ENCODE assay signal across 1 cellular context in genomic region chr1:104733866-104734265, GRCh38.
TF ChIP-seq lines count a peak whose summit lies in the region.

No MANE protein-coding gene starts in this region.

TF ChIP-seq in GM12878, 131 proteins besides CTCF, POLR2A, EP300 and RAD21 (continued from another document):
- TF ChIP-seq, protein P1, sequence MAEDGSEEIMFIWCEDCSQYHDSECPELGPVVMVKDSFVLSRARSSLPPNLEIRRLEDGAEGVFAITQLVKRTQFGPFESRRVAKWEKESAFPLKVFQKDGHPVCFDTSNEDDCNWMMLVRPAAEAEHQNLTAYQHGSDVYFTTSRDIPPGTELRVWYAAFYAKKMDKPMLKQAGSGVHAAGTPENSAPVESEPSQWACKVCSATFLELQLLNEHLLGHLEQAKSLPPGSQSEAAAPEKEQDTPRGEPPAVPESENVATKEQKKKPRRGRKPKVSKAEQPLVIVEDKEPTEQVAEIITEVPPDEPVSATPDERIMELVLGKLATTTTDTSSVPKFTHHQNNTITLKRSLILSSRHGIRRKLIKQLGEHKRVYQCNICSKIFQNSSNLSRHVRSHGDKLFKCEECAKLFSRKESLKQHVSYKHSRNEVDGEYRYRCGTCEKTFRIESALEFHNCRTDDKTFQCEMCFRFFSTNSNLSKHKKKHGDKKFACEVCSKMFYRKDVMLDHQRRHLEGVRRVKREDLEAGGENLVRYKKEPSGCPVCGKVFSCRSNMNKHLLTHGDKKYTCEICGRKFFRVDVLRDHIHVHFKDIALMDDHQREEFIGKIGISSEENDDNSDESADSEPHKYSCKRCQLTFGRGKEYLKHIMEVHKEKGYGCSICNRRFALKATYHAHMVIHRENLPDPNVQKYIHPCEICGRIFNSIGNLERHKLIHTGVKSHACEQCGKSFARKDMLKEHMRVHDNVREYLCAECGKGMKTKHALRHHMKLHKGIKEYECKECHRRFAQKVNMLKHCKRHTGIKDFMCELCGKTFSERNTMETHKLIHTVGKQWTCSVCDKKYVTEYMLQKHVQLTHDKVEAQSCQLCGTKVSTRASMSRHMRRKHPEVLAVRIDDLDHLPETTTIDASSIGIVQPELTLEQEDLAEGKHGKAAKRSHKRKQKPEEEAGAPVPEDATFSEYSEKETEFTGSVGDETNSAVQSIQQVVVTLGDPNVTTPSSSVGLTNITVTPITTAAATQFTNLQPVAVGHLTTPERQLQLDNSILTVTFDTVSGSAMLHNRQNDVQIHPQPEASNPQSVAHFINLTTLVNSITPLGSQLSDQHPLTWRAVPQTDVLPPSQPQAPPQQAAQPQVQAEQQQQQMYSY (CRISPR knock-in tag; IDR thresholded peaks at IDR 0.05) = no peak
- TF ChIP-seq GATAD2B (conservative IDR thresholded peaks at IDR 0.05; ENCODE audit: low read depth) (no peak), MTA2 (IDR thresholded peaks at IDR 0.05; ENCODE audit: low read depth) (no peak), NFIC (IDR thresholded peaks at IDR 0.05; ENCODE audit: low read depth, low read length) (no peak), YY1 (IDR thresholded peaks at IDR 0.05; ENCODE audit: low read depth, low read length) (no peak), FOS (IDR thresholded peaks at IDR 0.05; ENCODE audit: borderline replicate concordance, extremely low read depth, insufficient read length) (no peak)
- TF ChIP-seq, protein P2, sequence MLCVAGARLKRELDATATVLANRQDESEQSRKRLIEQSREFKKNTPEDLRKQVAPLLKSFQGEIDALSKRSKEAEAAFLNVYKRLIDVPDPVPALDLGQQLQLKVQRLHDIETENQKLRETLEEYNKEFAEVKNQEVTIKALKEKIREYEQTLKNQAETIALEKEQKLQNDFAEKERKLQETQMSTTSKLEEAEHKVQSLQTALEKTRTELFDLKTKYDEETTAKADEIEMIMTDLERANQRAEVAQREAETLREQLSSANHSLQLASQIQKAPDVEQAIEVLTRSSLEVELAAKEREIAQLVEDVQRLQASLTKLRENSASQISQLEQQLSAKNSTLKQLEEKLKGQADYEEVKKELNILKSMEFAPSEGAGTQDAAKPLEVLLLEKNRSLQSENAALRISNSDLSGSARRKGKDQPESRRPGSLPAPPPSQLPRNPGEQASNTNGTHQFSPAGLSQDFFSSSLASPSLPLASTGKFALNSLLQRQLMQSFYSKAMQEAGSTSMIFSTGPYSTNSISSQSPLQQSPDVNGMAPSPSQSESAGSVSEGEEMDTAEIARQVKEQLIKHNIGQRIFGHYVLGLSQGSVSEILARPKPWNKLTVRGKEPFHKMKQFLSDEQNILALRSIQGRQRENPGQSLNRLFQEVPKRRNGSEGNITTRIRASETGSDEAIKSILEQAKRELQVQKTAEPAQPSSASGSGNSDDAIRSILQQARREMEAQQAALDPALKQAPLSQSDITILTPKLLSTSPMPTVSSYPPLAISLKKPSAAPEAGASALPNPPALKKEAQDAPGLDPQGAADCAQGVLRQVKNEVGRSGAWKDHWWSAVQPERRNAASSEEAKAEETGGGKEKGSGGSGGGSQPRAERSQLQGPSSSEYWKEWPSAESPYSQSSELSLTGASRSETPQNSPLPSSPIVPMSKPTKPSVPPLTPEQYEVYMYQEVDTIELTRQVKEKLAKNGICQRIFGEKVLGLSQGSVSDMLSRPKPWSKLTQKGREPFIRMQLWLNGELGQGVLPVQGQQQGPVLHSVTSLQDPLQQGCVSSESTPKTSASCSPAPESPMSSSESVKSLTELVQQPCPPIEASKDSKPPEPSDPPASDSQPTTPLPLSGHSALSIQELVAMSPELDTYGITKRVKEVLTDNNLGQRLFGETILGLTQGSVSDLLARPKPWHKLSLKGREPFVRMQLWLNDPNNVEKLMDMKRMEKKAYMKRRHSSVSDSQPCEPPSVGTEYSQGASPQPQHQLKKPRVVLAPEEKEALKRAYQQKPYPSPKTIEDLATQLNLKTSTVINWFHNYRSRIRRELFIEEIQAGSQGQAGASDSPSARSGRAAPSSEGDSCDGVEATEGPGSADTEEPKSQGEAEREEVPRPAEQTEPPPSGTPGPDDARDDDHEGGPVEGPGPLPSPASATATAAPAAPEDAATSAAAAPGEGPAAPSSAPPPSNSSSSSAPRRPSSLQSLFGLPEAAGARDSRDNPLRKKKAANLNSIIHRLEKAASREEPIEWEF (IDR thresholded peaks at IDR 0.05; ENCODE audit: insufficient replicate concordance, low read depth, low read length) = no peak
